20 cellular contexts compared by ENCODE assay signal in genomic region chr19:29685326-29685725, GRCh38. TPM values are rescaled to one million over a fixed set of nuclear protein-coding genes. Genes with fewer than 3 reads are reported as not detected.
DNase-seq lines count a peak whose midpoint lies in the region; ATAC-seq and TF ChIP-seq lines count a peak whose summit lies in the region.
"Had no signal": no experiment of that assay in that cellular context is flagged by ENCODE, and none has a peak within 500 bp of the region (broad histone marks: within the 10 kb centered on the region; RNA-seq: fewer than 3 reads in every experiment).

No MANE protein-coding gene starts in this region.

- H3K27ac ChIP-seq in GM23248 = peak overlapping the region; percentile 97
- H3K27ac ChIP-seq in psoas muscle = peak overlapping the region; percentile 92
- peak overlapping the region in 1 of 2 donors; percentile 49 for H3K27ac ChIP-seq in tibial artery
- H3K27ac ChIP-seq: PC-9 had no signal

- no peaks in the 10 kb centered on the region for H4K20me1 ChIP-seq in GM23248 (ENCODE audit: insufficient read depth)

- 0 out of 2 replicates have a peak overlapping the region, but pooled peaks have one; percentile 15 for H2AFZ ChIP-seq in GM23248
- H2AFZ ChIP-seq: PC-9 had no signal

- H3K9ac ChIP-seq in GM23248 = peak overlapping the region; percentile 15; the same call in 1 of the 2 replicates

- H3K36me3 ChIP-seq in GM23248 (ENCODE audit: low read depth) = no peaks in the 10 kb centered on the region
- no peaks in the 10 kb centered on the region for H3K36me3 ChIP-seq in psoas muscle (ENCODE audit: insufficient read depth in 1 of 2, low read depth in 1 of 2)
- H3K36me3 ChIP-seq in tibial artery = no peaks in the 10 kb centered on the region

- H3K27me3 ChIP-seq in GM23248 (replicated peaks; ENCODE audit: insufficient read depth) = no peaks in the 10 kb centered on the region
- H3K27me3 ChIP-seq in psoas muscle (ENCODE audit: insufficient read depth in 3 of 3, low read length in 2 of 3) = no peaks in the 10 kb centered on the region
- H3K27me3 ChIP-seq in tibial artery = no peaks in the 10 kb centered on the region

- H3K4me2 ChIP-seq in GM23248 (ENCODE audit: unreplicated experiment) = peak overlapping the region; percentile 68
- H3K4me2 ChIP-seq: PC-9 had no signal

- peak; percentile 22 to 54 (median 40) for ATAC-seq in psoas muscle
- no peak for ATAC-seq in GM21786 (IDR thresholded peaks at IDR 0.05; ENCODE audit: unreplicated experiment)
- ATAC-seq: SK-N-SH treated with all-trans-retinoic acid at 6 μM for 48 hours had no signal

- TF ChIP-seq CTCF in psoas muscle (IDR thresholded peaks at IDR 0.05) (no peak), tibial artery (IDR thresholded peaks at IDR 0.05) (no peak)

- no peaks in the 10 kb centered on the region for H3K79me2 ChIP-seq in GM23248 (ENCODE audit: insufficient read depth)

- WGBS in GM23248 (ENCODE audit: low coverage in 1 of 2, low lambda C conversion rate in 2 of 2, missing lambda C conversion rate in 2 of 2), 2 experiments = 15 to 18% methylated on average over 7 of the region's 7 CpGs
- WGBS in psoas muscle, 3 donors = 21 to 31% (median 27%) methylated on average over 7 of the region's 7 CpGs

- H3K9me3 ChIP-seq in GM23248 (ENCODE audit: low read depth) (no peaks in the 10 kb centered on the region), psoas muscle (peaks cover 2% of the 10 kb centered on the region), tibial artery (no peaks in the 10 kb centered on the region)

- intact Hi-C loops in psoas muscle (cut with DNase I) = no loop called here
- intact Hi-C loops in tibial artery (cut with DNase I; ENCODE audit: low total_unique reads) = no loop called here

- no peak overlapping the region for H3K4me3 ChIP-seq in GM23248
- no peak overlapping the region for H3K4me3 ChIP-seq in psoas muscle
- H3K4me3 ChIP-seq in tibial artery = no peak overlapping the region
- H3K4me3 ChIP-seq: PC-9, skin epidermis had no signal

- no peaks in the 10 kb centered on the region for H3K9me2 ChIP-seq in GM23248 (ENCODE audit: insufficient read depth)

- H3K4me1 ChIP-seq in GM23248 (ENCODE audit: insufficient read depth) (peaks cover 36% of the 10 kb centered on the region), psoas muscle (peaks cover 56% of the 10 kb centered on the region), tibial artery (peaks cover 0 to 64% (median 31%) of the 10 kb centered on the region in 4 donors)

- DNase-seq in GM23248 (peak; percentile 78), RPMI7951 (ENCODE audit: low read depth) (peak; percentile 39), fibroblast of gingiva (ENCODE audit: low read depth) (peak; percentile 71), psoas muscle (peak in 1 of 2 donors; percentile 64), NCI-H2107 treated with DMSO at 0.1 percent for 48 hours (lab: John Stamatoyannopoulos, UW; ENCODE audit: unreplicated experiment) (no peak), AG20443 (ENCODE audit: low spot score) (no peak), tibial artery (no peak)
- DNase-seq: activated CD4-positive, alpha-beta T cell treated with anti-CD3 and anti-CD28 coated beads, Interleukin-2, amount 10 ng/mL, durations not matched to agents 7 days and 5 days; activated naive CD4-positive, alpha-beta T cell treated with Interleukin-2 at 50 U/mL for 16 hours; AML-193; anterior cingulate cortex; cortex of kidney; NCI-H1092; NCI-H526 treated with DMSO at 0.1 percent for 48 hours; nucleus accumbens; PC-9; stimulated activated CD4-positive, alpha-beta T cell treated with anti-CD3 and anti-CD28 coated beads, Interleukin-4, amount 100 ng/mL, for 1 hour had no signal

- in situ Hi-C loops in GM23248 (cut with MboI) = no loop called here

- peaks cover 39% of the 10 kb centered on the region for H3F3A ChIP-seq in GM23248 (ENCODE audit: insufficient read depth)

RNA-seq across cellular contexts. Expression of gene PLEKHF1, which starts 20.1 kb away (rescaled TPM):
- total RNA-seq in GM23248 (2014; rRNA removed; shearing (Covaris generic)) = 18.0 and 23.4 TPM in 2 replicates
- polyA plus RNA-seq in GM23248 (2016; fragmentation: Nextera tagmentation; extraction: Ambion mirVana) (9.0 and 9.3 TPM in 2 replicates), psoas muscle (10 to 100 TPM; 60.2 to 77.0 (median 73.8) TPM)
- total RNA-seq in RPMI7951 (2014; rRNA removed; shearing (Covaris generic)) = 12.9 and 14.3 TPM in 2 replicates
- total RNA-seq in psoas muscle = 100 to 1,000 TPM in 1 of 4 donors, 10 to 100 TPM in 2, 1 to 10 TPM in 1; 5.1 to 119 (median 44.0) TPM

RNA-seq across cellular contexts. Expression of gene C19orf12, which starts 29.7 kb away (rescaled TPM):
- 45.7 and 46.8 TPM in 2 replicates for total RNA-seq in GM23248 (2014; rRNA removed; shearing (Covaris generic))
- polyA plus RNA-seq in GM23248 (2016; fragmentation: Nextera tagmentation; extraction: Ambion mirVana) (33.4 and 34.2 TPM in 2 replicates), psoas muscle (100 to 1,000 TPM in 1 of 3 donors, 10 to 100 TPM in 2; 46.8 to 142 (median 68.4) TPM)
- 32.8 and 33.0 TPM in 2 replicates for total RNA-seq in RPMI7951 (2014; rRNA removed; shearing (Covaris generic))
- 10 to 100 TPM; 37.5 to 93.3 (median 55.6) TPM for total RNA-seq in psoas muscle

Comparison
In these comparisons a context has a peak if more than half of its experiments do, and no peak if none do; other contexts are left out.
1. DNase-seq: peak in GM23248 (single experiment), RPMI7951 (single experiment) and fibroblast of gingiva (single experiment); none in NCI-H2107 treated with DMSO at 0.1 percent for 48 hours (single experiment), AG20443 (single experiment) and tibial artery (0 of 2).